In genomic region chr6:34652263-34652662, GRCh38 we compare ENCODE assay signal across 37 cellular contexts.
"Had no signal": no experiment of that assay in that cellular context is flagged by ENCODE, and none has a peak within 500 bp of the region (broad histone marks: within the 10 kb centered on the region; RNA-seq: fewer than 3 reads in every experiment).

No MANE protein-coding gene starts in this region.

- H3K27ac ChIP-seq: adrenal gland, body of pancreas, colonic mucosa, epithelial cell of prostate, esophagus squamous epithelium, ovary, stomach, suprapubic skin, tibial nerve had no signal

- ATAC-seq: body of pancreas; left ventricle myocardium superior; naive thymus-derived CD4-positive, alpha-beta T cell; stimulated activated memory B cell treated with anti-CD40 and anti-IgM and Interleukin-4, amounts not matched to agents 10 μg/mL and 1 μg/mL and 100 μg/mL, for 72 hours had no signal

- H3K9me3 Mint-ChIP-seq: activated CD4-positive, alpha-beta memory T cell treated with anti-CD3 and anti-CD28 coated beads for 36 hours; activated CD4-positive, alpha-beta T cell treated with anti-CD3 and anti-CD28 coated beads, Interleukin-2, amount 10 ng/mL, durations not matched to agents 24 days and 14 days; activated T-cell treated with anti-CD3 and anti-CD28 coated beads, Interleukin-2, amount 50 U/mL, for 24 hours; mesothelial cell of epicardium; naive thymus-derived CD4-positive, alpha-beta T cell; stimulated activated memory B cell treated with anti-CD40 and anti-IgM and Interleukin-4, amounts not matched to agents 10 μg/mL and 1 μg/mL and 100 μg/mL, for 72 hours; T-helper 1 cell treated with Interleukin-12 subunit alpha and Interleukin-12 subunit beta and Interleukin-4 antibody, amounts not matched to agents 30 μg/mL and 1 μg/mL, for 36 hours had no signal

- DNase-seq: activated CD4-positive, alpha-beta memory T cell treated with anti-CD3 and anti-CD28 coated beads for 36 hours; activated CD4-positive, alpha-beta T cell treated with anti-CD3 and anti-CD28 coated beads, Interleukin-2, amount 10 ng/mL, durations not matched to agents 24 days and 14 days; activated CD4-positive, CD25-positive, alpha-beta regulatory T cell treated with anti-CD3 and anti-CD28 coated beads, Interleukin-2, amount 50 U/mL, for 72 hours; activated CD8-positive, alpha-beta memory T cell treated with anti-CD3 and anti-CD28 coated beads, Interleukin-2, amount 50 U/mL, for 48 hours; activated effector memory CD4-positive, alpha-beta T cell treated with Interleukin-2 at 50 U/mL for 16 hours; activated naive CD4-positive, alpha-beta T cell treated with Interleukin-2 at 50 U/mL for 16 hours; activated T-cell treated with anti-CD3 and anti-CD28 coated beads, Interleukin-2, amount 50 U/mL, for 24 hours; adrenal gland; aorta; body of pancreas; cerebellar nuclear complex; colonic mucosa; effector CD8-positive, alpha-beta T cell; esophagus squamous epithelium; glutamatergic neuron; left ventricle myocardium superior; naive thymus-derived CD4-positive, alpha-beta T cell; ovary; retina; stimulated activated CD4-positive, alpha-beta T cell treated with anti-CD3 and anti-CD28 coated beads, Interleukin-1b, Interleukin-23, amount 100 ng/mL, for 48 hours; stimulated activated CD4-positive, alpha-beta T cell treated with anti-CD3 and anti-CD28 coated beads, Interleukin-4, amount 100 ng/mL, for 4 hours; stimulated activated CD8-positive, alpha-beta memory T cell treated with anti-CD3 and anti-CD28 coated beads, Interleukin-4, amount 100 ng/mL, for 48 hours; stomach; SW 1271; T1000 had no signal

- H3K4me2 ChIP-seq: smooth muscle cell had no signal

- FAIRE-seq: endometrium, frontal cortex, islet of Langerhans had no signal

- H3K27ac Mint-ChIP-seq: activated CD4-positive, alpha-beta memory T cell treated with anti-CD3 and anti-CD28 coated beads for 36 hours; activated CD4-positive, alpha-beta T cell treated with anti-CD3 and anti-CD28 coated beads, Interleukin-2, amount 10 ng/mL, durations not matched to agents 24 days and 14 days; activated naive CD8-positive, alpha-beta T cell; activated T-cell treated with anti-CD3 and anti-CD28 coated beads, Interleukin-2, amount 50 U/mL, for 24 hours; mesothelial cell of epicardium; naive thymus-derived CD4-positive, alpha-beta T cell; progenitor cell of endocrine pancreas; stimulated activated memory B cell treated with anti-CD40 and anti-IgM and Interleukin-4, amounts not matched to agents 10 μg/mL and 1 μg/mL and 100 μg/mL, for 72 hours; T-helper 1 cell treated with Interleukin-12 subunit alpha and Interleukin-12 subunit beta and Interleukin-4 antibody, amounts not matched to agents 30 μg/mL and 1 μg/mL, for 36 hours had no signal

- H3K9me3 ChIP-seq: adrenal gland, body of pancreas, colonic mucosa, esophagus squamous epithelium, ovary, stomach, suprapubic skin, tibial nerve had no signal

- H3K4me3 Mint-ChIP-seq: activated CD4-positive, alpha-beta memory T cell treated with anti-CD3 and anti-CD28 coated beads for 36 hours; activated CD4-positive, alpha-beta T cell treated with anti-CD3 and anti-CD28 coated beads, Interleukin-2, amount 10 ng/mL, durations not matched to agents 24 days and 14 days; activated naive CD8-positive, alpha-beta T cell; activated T-cell treated with anti-CD3 and anti-CD28 coated beads, Interleukin-2, amount 50 U/mL, for 24 hours; mesothelial cell of epicardium; naive thymus-derived CD4-positive, alpha-beta T cell; stimulated activated memory B cell treated with anti-CD40 and anti-IgM and Interleukin-4, amounts not matched to agents 10 μg/mL and 1 μg/mL and 100 μg/mL, for 72 hours; T-helper 1 cell treated with Interleukin-12 subunit alpha and Interleukin-12 subunit beta and Interleukin-4 antibody, amounts not matched to agents 30 μg/mL and 1 μg/mL, for 36 hours had no signal

- H3K27me3 Mint-ChIP-seq: activated CD4-positive, alpha-beta memory T cell treated with anti-CD3 and anti-CD28 coated beads for 36 hours; activated CD4-positive, alpha-beta T cell treated with anti-CD3 and anti-CD28 coated beads, Interleukin-2, amount 10 ng/mL, durations not matched to agents 24 days and 14 days; activated naive CD8-positive, alpha-beta T cell; activated T-cell treated with anti-CD3 and anti-CD28 coated beads, Interleukin-2, amount 50 U/mL, for 24 hours; naive thymus-derived CD4-positive, alpha-beta T cell; progenitor cell of endocrine pancreas; stimulated activated memory B cell treated with anti-CD40 and anti-IgM and Interleukin-4, amounts not matched to agents 10 μg/mL and 1 μg/mL and 100 μg/mL, for 72 hours had no signal

- H3K27me3 ChIP-seq: adrenal gland, body of pancreas, colonic mucosa, esophagus squamous epithelium, ovary, stomach, suprapubic skin, tibial nerve had no signal

- H3K4me3 ChIP-seq: adrenal gland, body of pancreas, colonic mucosa, esophagus squamous epithelium, ovary, smooth muscle cell, stomach, suprapubic skin, tibial nerve had no signal

- H3K36me3 ChIP-seq: colonic mucosa, ovary had no signal
